In the genomic region with DNA sequence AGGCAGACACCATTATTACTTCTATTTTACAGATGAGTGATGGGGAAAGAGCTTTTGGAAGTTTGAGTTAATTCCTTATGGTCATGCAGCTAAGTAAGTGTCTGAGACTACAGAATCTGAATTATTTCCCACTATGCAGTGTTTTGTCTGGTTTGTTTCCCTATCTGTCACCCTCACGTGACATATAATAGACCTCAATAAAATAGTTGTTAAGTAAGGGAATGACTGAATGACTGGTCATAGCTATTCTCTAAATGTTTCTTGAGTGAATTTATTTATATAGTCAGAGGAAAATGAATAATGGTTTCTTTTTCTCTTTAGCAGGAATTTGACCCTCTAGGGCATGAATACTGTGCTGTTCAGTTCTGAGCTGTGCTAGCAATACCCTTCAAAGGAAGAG, we compare ENCODE assay signal across 20 cellular contexts.
DNase-seq lines count a peak whose midpoint lies in the region; TF ChIP-seq lines count a peak whose summit lies in the region.
"Had no signal": no experiment of that assay in that cellular context is flagged by ENCODE, and none has a peak within 500 bp of the region (broad histone marks: within the 10 kb centered on the region; RNA-seq: fewer than 3 reads in every experiment).

No MANE protein-coding gene starts in this region.

- peak; percentile 75 for DNase-seq in AG04449 (ENCODE audit: low read depth, low spot score)
- DNase-seq in HCEC 1CT, result peak; percentile 65
- DNase-seq in brain microvascular endothelial cell, result no peak
- DNase-seq in hepatic stellate cell (ENCODE audit: low spot score), result peak; percentile 58
- DNase-seq in D341Med (ENCODE audit: low spot score), result no peak
- no peak for DNase-seq in activated T-cell treated with anti-CD3 and anti-CD28 coated beads, Interleukin-2, amount 50 U/mL, for 1 hour
- DNase-seq in SHP77 (lab: John Stamatoyannopoulos, UW), result no peak
- no peak for DNase-seq in NCI-H2171 (lab: John Stamatoyannopoulos, UW)
- DNase-seq: activated B cell treated with CpG ODN at 0.5 μM for 24 hours; activated CD8-positive, alpha-beta T cell treated with anti-CD3 and anti-CD28 coated beads, Interleukin-2, amount 10 ng/mL, durations not matched to agents 7 days and 5 days; activated T-cell treated with anti-CD3 and anti-CD28 coated beads, Interleukin-2, amount 50 U/mL, for 48 hours; CD8-positive, alpha-beta memory T cell; esophagus squamous epithelium; H7; NCI-H1048; NCI-H69; tibial artery had no signal

- in situ Hi-C loops in brain microvascular endothelial cell (cut with HindIII; ENCODE audit: low pct_ligation_motif_present, low sequenced_read_pairs), result no loop called here

- peak overlapping the region; percentile 57 for H3K27ac ChIP-seq in brain microvascular endothelial cell
- H3K27ac ChIP-seq: A549, cardiac muscle cell, esophagus squamous epithelium, tibial artery had no signal

- POLR2A ChIA-PET in AG04449 (lab: Yijun Ruan, JAX), result interaction anchor here (1.5 kb wide), 1 partner anchor 11 kb away, joined by 14 read pairs; a partner anchor contains a TSS

- H3K36me3 ChIP-seq in brain microvascular endothelial cell (replicated peaks), result peaks cover 29% of the 10 kb centered on the region

- TF ChIP-seq CTCF in AG04449 (IDR thresholded peaks at IDR 0.05; ENCODE audit: insufficient read depth, low read length, missing control alignments) (no peak), brain microvascular endothelial cell (IDR thresholded peaks at IDR 0.05; ENCODE audit: low read depth, low read length, missing control alignments) (no peak)

- H3K4me3 ChIP-seq in AG04449 (ENCODE audit: low read depth, low read length) (no peak overlapping the region), brain microvascular endothelial cell (ENCODE audit: low read depth, low read length) (no peak overlapping the region)
- H3K4me3 ChIP-seq: A549, cardiac muscle cell, esophagus squamous epithelium, K562, tibial artery had no signal

- no peaks in the 10 kb centered on the region for H3K27me3 ChIP-seq in brain microvascular endothelial cell (replicated peaks)
- H3K27me3 ChIP-seq: cardiac muscle cell, esophagus squamous epithelium, tibial artery had no signal

- CTCF ChIA-PET in AG04449 (lab: Yijun Ruan, JAX), result interaction anchor here (1.0 kb wide), 1 partner anchor 40 kb away, joined by 3 read pairs; no protein-coding TSS in a partner anchor

Comparison
In these comparisons a context has a peak if more than half of its experiments do, and no peak if none do; other contexts are left out.
1. DNase-seq: peak in AG04449 (single experiment), HCEC 1CT (single experiment) and hepatic stellate cell (single experiment); none in brain microvascular endothelial cell (single experiment), D341Med (single experiment), activated T-cell treated with anti-CD3 and anti-CD28 coated beads, Interleukin-2, amount 50 U/mL, for 1 hour (single experiment), SHP77 (0 of 2) and NCI-H2171 (single experiment).